Comparison of ENCODE assay signal across 8 cellular contexts in the genomic region with DNA sequence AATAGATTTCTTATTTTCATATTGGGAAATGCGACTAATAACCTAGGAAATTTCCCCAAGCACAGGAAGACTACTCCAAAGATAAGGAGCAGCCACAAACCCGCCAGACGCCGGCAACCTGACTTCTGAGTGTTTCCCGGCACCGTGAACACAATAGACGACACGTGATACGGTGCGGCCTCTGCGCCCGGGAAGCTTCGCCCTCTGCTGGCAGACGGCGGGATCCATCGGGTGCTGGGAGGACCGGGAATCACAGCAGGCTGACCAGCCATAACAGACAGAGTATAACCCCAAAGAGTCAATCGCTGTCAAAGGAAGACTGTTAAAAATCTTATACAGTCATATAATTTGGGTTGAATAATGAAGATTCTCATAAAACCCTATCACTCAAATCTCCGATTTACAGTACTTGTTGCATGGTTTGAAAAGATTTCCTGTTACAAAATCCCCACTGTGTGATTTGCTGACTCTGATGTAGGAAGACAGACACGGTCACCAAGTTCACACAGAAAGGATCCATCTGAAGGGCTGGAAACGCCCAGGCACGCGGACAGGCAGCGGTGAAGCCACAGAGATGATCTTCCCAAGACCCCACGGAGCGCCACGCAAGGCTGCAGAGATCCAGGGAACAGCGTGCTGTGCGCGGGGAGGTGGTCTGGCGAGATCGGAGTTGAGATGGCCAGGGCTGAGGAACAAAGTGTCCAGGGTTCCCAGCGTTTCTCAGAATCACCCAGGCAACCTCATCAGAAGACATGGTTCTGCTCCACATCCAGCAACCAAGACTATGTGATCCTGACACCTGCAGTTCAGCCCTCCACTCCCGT.
DNase-seq lines count a peak whose midpoint lies in the region; ATAC-seq and TF ChIP-seq lines count a peak whose summit lies in the region.

No MANE protein-coding gene starts in this region.

- DNase-seq in NCI-H1092 treated with DMSO at 0.1 percent for 48 hours (lab: John Stamatoyannopoulos, UW) (peak; percentile 72), T-cell (peak; percentile 27 to 77 (median 65)), adrenal gland (peak; percentile 90 to 98 (median 96)), left ventricle myocardium inferior (peak; percentile 84), psoas muscle (peak; percentile 84 to 89), vagina (ENCODE audit: extremely low spot score in 2 of 2) (no peak)

- WGBS in adrenal gland, 4 donors: 36 to 53% (median 41%) methylated on average over 25 to 34 of the region's 34 CpGs
- WGBS in psoas muscle, 3 donors: 37 to 38% (median 37%) methylated on average over 34 of the region's 34 CpGs

- H3K4me1 ChIP-seq in adrenal gland (replicated peaks in 1 of 2) (peaks cover 5 to 29% of the 10 kb centered on the region in 2 donors), left ventricle myocardium inferior (peaks cover 8% of the 10 kb centered on the region), psoas muscle (peaks cover 6% of the 10 kb centered on the region), vagina (no peaks in the 10 kb centered on the region)

- H3K4me3 Mint-ChIP-seq in T-cell: peak overlapping the region; percentile 7 to 50 (median 34)

- ATAC-seq in HG02642 (IDR thresholded peaks at IDR 0.05; ENCODE audit: poor library complexity, unreplicated experiment): peak; percentile 98
- peak; percentile 86 to 96 (median 96) for ATAC-seq in T-cell (replicated peaks in 1 of 4)
- ATAC-seq in psoas muscle: peak; percentile 97 to 100 (median 98)

- peak overlapping the region in 1 of 2 donors; percentile 70 for H3K27ac Mint-ChIP-seq in T-cell

- H3K9me3 ChIP-seq in adrenal gland (replicated peaks in 1 of 3) (no peaks in the 10 kb centered on the region), left ventricle myocardium inferior (replicated peaks) (no peaks in the 10 kb centered on the region), psoas muscle (no peaks in the 10 kb centered on the region), vagina (no peaks in the 10 kb centered on the region)

- peak overlapping the region in 1 of 4 donors; percentile 44 for H3K4me3 ChIP-seq in adrenal gland
- peak overlapping the region; percentile 43 for H3K4me3 ChIP-seq in left ventricle myocardium inferior
- peak overlapping the region; percentile 61 for H3K4me3 ChIP-seq in psoas muscle
- H3K4me3 ChIP-seq in vagina: no peak overlapping the region

- H3K27ac ChIP-seq in adrenal gland (peak overlapping the region; percentile 76 to 99 (median 93)), left ventricle myocardium inferior (replicated peaks) (no peak overlapping the region), psoas muscle (no peak overlapping the region), vagina (no peak overlapping the region)

- H3K9me3 Mint-ChIP-seq in T-cell: no peaks in the 10 kb centered on the region

- CTCF ChIA-PET in T-cell (lab: Charles Lee): no interaction called here

- H3K27me3 Mint-ChIP-seq in T-cell: no peaks in the 10 kb centered on the region

- peaks cover 13 to 28% (median 16%) of the 10 kb centered on the region in 3 donors for H3K4me1 Mint-ChIP-seq in T-cell

- TF ChIP-seq POLR2A in adrenal gland (IDR thresholded peaks at IDR 0.05) (peak in 1 of 2 donors; percentile 50), vagina (IDR thresholded peaks at IDR 0.05) (no peak)

- POLR2A ChIA-PET in T-cell (lab: Charles Lee): no interaction called here

- H3K36me3 ChIP-seq in adrenal gland (replicated peaks in 1 of 2) (no peaks in the 10 kb centered on the region), left ventricle myocardium inferior (no peaks in the 10 kb centered on the region), psoas muscle (ENCODE audit: insufficient read depth in 1 of 2, low read depth in 1 of 2) (no peaks in the 10 kb centered on the region), vagina (no peaks in the 10 kb centered on the region)

- H3K27me3 ChIP-seq in adrenal gland (no peaks in the 10 kb centered on the region), left ventricle myocardium inferior (ENCODE audit: low read depth) (no peaks in the 10 kb centered on the region), psoas muscle (ENCODE audit: insufficient read depth in 3 of 3, low read length in 2 of 3) (no peaks in the 10 kb centered on the region), vagina (no peaks in the 10 kb centered on the region)

- TF ChIP-seq CTCF in GM12872 (IDR thresholded peaks at IDR 0.05; ENCODE audit: insufficient read depth, low read depth, low read length) (peak; percentile 78), adrenal gland (IDR thresholded peaks at IDR 0.05) (peak; percentile 93 to 98 (median 96)), left ventricle myocardium inferior (IDR thresholded peaks at IDR 0.05; ENCODE audit: borderline replicate concordance) (peak; percentile 99), psoas muscle (IDR thresholded peaks at IDR 0.05) (peak; percentile 95), vagina (IDR thresholded peaks at IDR 0.05) (peak; percentile 75 to 83 (median 82))

- intact Hi-C loops in adrenal gland (cut with DNase I): loop anchor here in 1 of 2 donors (10.0 kb wide), 1 partner anchor 299 kb away; no protein-coding TSS in a partner anchor
- intact Hi-C loops in left ventricle myocardium inferior (cut with micrococcal nuclease): no loop called here
- intact Hi-C loops in psoas muscle (cut with DNase I): loop anchor here (1.0 to 10.0 kb wide), 5 partner anchors 73 to 469 kb away; a partner anchor contains a TSS
- intact Hi-C loops in vagina (cut with DNase I): no loop called here

- H3K36me3 Mint-ChIP-seq in T-cell: peaks cover 11% of the 10 kb centered on the region

Comparison
In these comparisons a context has a peak if more than half of its experiments do, and no peak if none do; other contexts are left out.
1. DNase-seq: peak in NCI-H1092 treated with DMSO at 0.1 percent for 48 hours (single experiment), T-cell (34 of 34), adrenal gland (7 of 7), left ventricle myocardium inferior (single experiment) and psoas muscle (2 of 2); none in vagina (0 of 2).
2. H3K27ac ChIP-seq: peak in adrenal gland (5 of 5); none in left ventricle myocardium inferior (single experiment), psoas muscle (single experiment) and vagina (single experiment).
3. H3K4me3 ChIP-seq: peak in left ventricle myocardium inferior (single experiment) and psoas muscle (single experiment); none in vagina (0 of 2).
4. intact Hi-C loops: an anchor here in psoas muscle (1.0 to 10.0 kb wide); none called in left ventricle myocardium inferior and vagina.
5. Peak in every context shown above with its lines, with median percentiles within 50 percentile points of each other: CTCF ChIP-seq and ATAC-seq.